8 cellular contexts compared by ENCODE assay signal in the genomic region with DNA sequence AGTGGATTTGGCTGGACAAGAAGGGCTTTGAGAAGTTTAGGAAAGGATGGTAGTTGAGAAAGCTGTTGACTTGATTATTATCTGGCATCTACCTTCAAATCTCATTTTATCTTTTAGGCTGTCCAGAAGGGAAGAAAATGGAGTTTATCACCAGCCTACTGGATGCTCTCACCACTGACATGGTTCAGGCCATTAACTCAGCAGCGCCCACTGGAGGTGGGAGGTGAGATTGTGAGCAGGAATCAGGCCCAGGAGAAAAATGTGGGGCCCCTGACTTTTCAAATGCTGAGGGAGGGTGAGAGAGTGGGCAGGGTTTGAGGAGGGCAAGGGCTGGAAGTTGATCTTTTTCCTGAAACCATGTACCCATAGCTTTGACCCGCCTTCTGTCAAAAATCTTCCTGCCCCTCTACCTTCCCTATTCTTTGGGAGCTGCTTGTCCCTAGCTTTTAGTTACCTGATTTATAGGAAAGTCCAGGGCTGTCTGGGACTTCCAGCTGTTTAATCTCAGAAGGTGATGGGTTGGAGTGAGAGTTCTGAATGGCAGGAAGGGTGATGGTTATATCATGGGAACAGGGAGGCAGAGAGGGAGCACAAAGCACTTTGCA.
DNase-seq lines count a peak whose midpoint lies in the region; ATAC-seq, FAIRE-seq and TF ChIP-seq lines count a peak whose summit lies in the region.

No MANE protein-coding gene starts in this region.

- H3K9me3 Mint-ChIP-seq in activated CD4-positive, alpha-beta memory T cell treated with anti-CD3 and anti-CD28 coated beads for 36 hours: no peaks in the 10 kb centered on the region
- H3K9me3 Mint-ChIP-seq in stimulated activated naive CD8-positive, alpha-beta T cell treated with anti-CD3 and anti-CD28 coated beads, Interleukin-15, amount 100 ng/mL, for 72 hours: no peaks in the 10 kb centered on the region

- peak; percentile 40 for ATAC-seq in stimulated activated naive CD8-positive, alpha-beta T cell treated with anti-CD3 and anti-CD28 coated beads, Interleukin-15, amount 100 ng/mL, for 72 hours
- ATAC-seq in HG02763 (IDR thresholded peaks at IDR 0.05; ENCODE audit: unreplicated experiment) (no peak), GM18858 (IDR thresholded peaks at IDR 0.05; ENCODE audit: unreplicated experiment) (no peak)

- no peak overlapping the region for H3K27ac Mint-ChIP-seq in activated CD4-positive, alpha-beta memory T cell treated with anti-CD3 and anti-CD28 coated beads for 36 hours
- no peak overlapping the region for H3K27ac Mint-ChIP-seq in stimulated activated naive CD8-positive, alpha-beta T cell treated with anti-CD3 and anti-CD28 coated beads, Interleukin-15, amount 100 ng/mL, for 72 hours

- intact Hi-C loops in activated CD4-positive, alpha-beta memory T cell treated with anti-CD3 and anti-CD28 coated beads for 36 hours (cut with micrococcal nuclease): loop anchor here (5.0 kb wide), 1 partner anchor 196 kb away; no protein-coding TSS in a partner anchor

- POLR2A ChIA-PET in activated CD4-positive, alpha-beta memory T cell treated with anti-CD3 and anti-CD28 coated beads for 36 hours (lab: Charles Lee): no interaction called here

- peak; percentile 55 for TF ChIP-seq CTCF in D721Med (IDR thresholded peaks at IDR 0.05; ENCODE audit: insufficient read depth, missing control alignments)

- H3K27me3 ChIP-seq in H7 (ENCODE audit: control insufficient read depth, insufficient read depth, low read length): no peaks in the 10 kb centered on the region; the same call in 1 of the 2 replicates

- DNase-seq in D721Med (ENCODE audit: insufficient read length, low spot score): no peak
- peak; percentile 87 for DNase-seq in H7
- peak; percentile 59 for DNase-seq in activated CD4-positive, alpha-beta memory T cell treated with anti-CD3 and anti-CD28 coated beads for 36 hours
- DNase-seq in iris pigment epithelial cell (ENCODE audit: low read depth): peak; percentile 40
- peak; percentile 31 to 42 for DNase-seq in stimulated activated naive CD8-positive, alpha-beta T cell treated with anti-CD3 and anti-CD28 coated beads, Interleukin-15, amount 100 ng/mL, for 72 hours
- DNase-seq in NCI-H345 (lab: John Stamatoyannopoulos, UW): no peak

- H3K36me3 Mint-ChIP-seq in activated CD4-positive, alpha-beta memory T cell treated with anti-CD3 and anti-CD28 coated beads for 36 hours: no peaks in the 10 kb centered on the region

- no peak for FAIRE-seq in D721Med (lab: Jason Lieb, UNC)

- CTCF ChIA-PET in activated CD4-positive, alpha-beta memory T cell treated with anti-CD3 and anti-CD28 coated beads for 36 hours (lab: Charles Lee): interaction anchor here (0.9 to 2.0 kb wide), 6 partner anchors 15 to 197 kb away, joined by 3 to 8 read pairs (median 4); no protein-coding TSS in a partner anchor

- H3K4me3 Mint-ChIP-seq in activated CD4-positive, alpha-beta memory T cell treated with anti-CD3 and anti-CD28 coated beads for 36 hours: no peak overlapping the region
- H3K4me3 Mint-ChIP-seq in stimulated activated naive CD8-positive, alpha-beta T cell treated with anti-CD3 and anti-CD28 coated beads, Interleukin-15, amount 100 ng/mL, for 72 hours: no peak overlapping the region

- no peaks in the 10 kb centered on the region for H3K36me3 ChIP-seq in H7 (replicated peaks; ENCODE audit: control insufficient read depth, insufficient read depth, low read length)

- peaks cover 4% of the 10 kb centered on the region for H3K4me1 Mint-ChIP-seq in activated CD4-positive, alpha-beta memory T cell treated with anti-CD3 and anti-CD28 coated beads for 36 hours (ENCODE audit: low read depth)
- H3K4me1 Mint-ChIP-seq in stimulated activated naive CD8-positive, alpha-beta T cell treated with anti-CD3 and anti-CD28 coated beads, Interleukin-15, amount 100 ng/mL, for 72 hours: peaks cover 9% of the 10 kb centered on the region

- peaks cover 6% of the 10 kb centered on the region for H3K27me3 Mint-ChIP-seq in activated CD4-positive, alpha-beta memory T cell treated with anti-CD3 and anti-CD28 coated beads for 36 hours
- peaks cover 18% of the 10 kb centered on the region for H3K27me3 Mint-ChIP-seq in stimulated activated naive CD8-positive, alpha-beta T cell treated with anti-CD3 and anti-CD28 coated beads, Interleukin-15, amount 100 ng/mL, for 72 hours

- H3K4me3 ChIP-seq in H7 (ENCODE audit: insufficient read depth, low read depth, low read length): no peak overlapping the region

Comparison
In these comparisons a context has a peak if more than half of its experiments do, and no peak if none do; other contexts are left out.
1. DNase-seq: peak in H7 (single experiment), activated CD4-positive, alpha-beta memory T cell treated with anti-CD3 and anti-CD28 coated beads for 36 hours (single experiment), iris pigment epithelial cell (single experiment) and stimulated activated naive CD8-positive, alpha-beta T cell treated with anti-CD3 and anti-CD28 coated beads, Interleukin-15, amount 100 ng/mL, for 72 hours (2 of 2); none in D721Med (single experiment) and NCI-H345 (single experiment).